Comparison of ENCODE assay signal across 12 cellular contexts in the genomic region with DNA sequence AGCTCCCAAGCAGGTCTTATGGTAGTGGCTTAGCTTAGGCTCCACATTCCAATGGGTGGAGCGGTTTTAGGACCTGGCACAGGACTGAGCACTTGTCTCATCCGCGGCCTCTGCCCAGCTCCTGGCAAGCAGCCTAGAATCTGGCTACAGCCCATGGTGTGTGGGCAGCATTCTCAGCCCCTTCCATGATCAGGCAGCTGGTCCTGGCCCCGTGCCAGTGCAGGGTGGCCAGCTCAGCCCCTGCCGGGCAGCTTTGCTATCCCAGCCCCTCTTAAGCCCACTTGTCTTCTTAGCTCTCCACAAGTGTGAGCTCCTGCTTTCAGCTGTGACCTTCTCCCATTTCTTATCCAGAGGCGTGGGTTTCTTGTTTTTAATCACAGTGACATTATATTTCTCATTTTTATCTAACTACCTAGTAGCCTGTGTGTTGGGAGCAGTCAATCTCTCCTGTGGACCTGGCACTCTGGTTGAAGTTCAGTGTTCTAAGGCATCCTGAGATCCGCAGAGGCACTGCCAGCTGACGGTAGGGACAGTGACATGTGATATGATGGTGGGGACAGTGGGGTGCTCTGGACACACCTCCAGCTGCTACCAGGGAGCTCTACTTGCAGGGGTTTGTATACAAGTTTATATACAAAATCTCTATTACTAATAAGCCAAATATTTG.
DNase-seq lines count a peak whose midpoint lies in the region; ATAC-seq, FAIRE-seq and TF ChIP-seq lines count a peak whose summit lies in the region.
"Had no signal": no experiment of that assay in that cellular context is flagged by ENCODE, and none has a peak within 500 bp of the region (broad histone marks: within the 10 kb centered on the region; RNA-seq: fewer than 3 reads in every experiment).

No MANE protein-coding gene starts in this region.

- ATAC-seq in HG03095 (IDR thresholded peaks at IDR 0.05; ENCODE audit: unreplicated experiment), result no peak
- ATAC-seq in HG03469 (IDR thresholded peaks at IDR 0.05; ENCODE audit: unreplicated experiment), result no peak
- ATAC-seq: stimulated activated memory B cell treated with anti-CD40 and anti-IgM and Interleukin-4, amounts not matched to agents 10 μg/mL and 1 μg/mL and 100 μg/mL, for 72 hours had no signal

- intact Hi-C loops in head of caudate nucleus (cut with DNase I), result loop anchor here (10.0 kb wide), 1 partner anchor 503 kb away; no protein-coding TSS in a partner anchor
- intact Hi-C loops in sigmoid colon (cut with DNase I), result loop anchor here (10.0 kb wide), 1 partner anchor 917 kb away; a partner anchor contains a TSS

- 35 to 65% methylated on average over 8 of the region's 8 CpGs for WGBS in sigmoid colon, 2 donors

- H3K36me3 ChIP-seq in sigmoid colon, result no peaks in the 10 kb centered on the region

- H3K9me3 ChIP-seq in sigmoid colon, result no peaks in the 10 kb centered on the region

- FAIRE-seq in H54 (lab: Jason Lieb, UNC), result peak; percentile 33

- no peak for TF ChIP-seq CTCF in sigmoid colon (IDR thresholded peaks at IDR 0.05)

- TF ChIP-seq EP300 in sigmoid colon (IDR thresholded peaks at IDR 0.05), result no peak

- peak overlapping the region in 3 of 4 donors; percentile 79 to 84 (median 82) for H3K27ac ChIP-seq in sigmoid colon

- no peak for TF ChIP-seq POLR2A in H54 (IDR thresholded peaks at IDR 0.05; ENCODE audit: low read depth, low read length)
- TF ChIP-seq POLR2A in sigmoid colon (IDR thresholded peaks at IDR 0.05), result no peak

- no peak overlapping the region for H3K4me3 ChIP-seq in sigmoid colon

- DNase-seq in H54 (ENCODE audit: insufficient read length, low spot score) (peak; percentile 37), RPMI7951 (ENCODE audit: low read depth) (peak; percentile 86), head of caudate nucleus (peak; percentile 70 to 96 (median 88)), sigmoid colon (peak; percentile 88), SKM-1 (lab: John Stamatoyannopoulos, UW; ENCODE audit: unreplicated experiment) (no peak), GF-D8 (lab: John Stamatoyannopoulos, UW) (no peak)
- DNase-seq: activated naive CD4-positive, alpha-beta T cell; glutamatergic neuron; KBM-7 had no signal

- H3K4me1 ChIP-seq in sigmoid colon, result peaks cover 0 to 63% (median 44%) of the 10 kb centered on the region in 4 donors

- no peaks in the 10 kb centered on the region for H3K27me3 ChIP-seq in sigmoid colon

Comparison
In these comparisons a context has a peak if more than half of its experiments do, and no peak if none do; other contexts are left out.
1. DNase-seq: peak in H54 (single experiment), RPMI7951 (single experiment), head of caudate nucleus (42 of 42) and sigmoid colon (single experiment); none in SKM-1 (single experiment) and GF-D8 (single experiment).